ENCODE assay signal across 9 cellular contexts in genomic region chr1:85027242-85027983, GRCh38. TPM values are rescaled to one million over a fixed set of nuclear protein-coding genes. Genes with fewer than 3 reads are reported as not detected.
DNase-seq lines count a peak whose midpoint lies in the region; ATAC-seq and TF ChIP-seq lines count a peak whose summit lies in the region.
"Had no signal": no experiment of that assay in that cellular context is flagged by ENCODE, and none has a peak within 500 bp of the region (broad histone marks: within the 10 kb centered on the region; RNA-seq: fewer than 3 reads in every experiment).

No MANE protein-coding gene starts in this region.

- no peaks in the 10 kb centered on the region for H3K36me3 Mint-ChIP-seq in T-cell
- H3K36me3 Mint-ChIP-seq: brain had no signal

- POLR2A ChIA-PET in A673 (lab: Charles Lee; ENCODE audit: low non-redundant PET) (interaction anchor here (0.7 kb wide), 1 partner anchor 168 kb away, joined by 8 read pairs; no protein-coding TSS in a partner anchor), T-cell (lab: Charles Lee) (interaction anchor here (0.6 to 1.8 kb wide), 6 partner anchors 24 to 521 kb away, joined by 3 to 13 read pairs (median 4); partner anchors contain the start of gene SPATA1 (in 1 of the 2))

- TF ChIP-seq CTCF in A673 (conservative IDR thresholded peaks at IDR 0.05; ENCODE audit: low read depth, low read length): peak; percentile 35
- peak; percentile 7 for TF ChIP-seq CTCF in hepatocyte (IDR thresholded peaks at IDR 0.05; ENCODE audit: poor library complexity)

- H3K27me3 ChIP-seq in A673 (replicated peaks; ENCODE audit: insufficient read depth, low read depth, low read length, poor library complexity): no peaks in the 10 kb centered on the region
- no peaks in the 10 kb centered on the region for H3K27me3 ChIP-seq in hepatocyte

- peak overlapping the region; percentile 18 to 68 (median 19) for H3K4me3 Mint-ChIP-seq in T-cell
- H3K4me3 Mint-ChIP-seq: brain had no signal

- H3K4me1 ChIP-seq in A673 (ENCODE audit: insufficient read depth, low read length, poor library complexity, severe bottlenecking) (no peaks in the 10 kb centered on the region), hepatocyte (ENCODE audit: insufficient read depth) (no peaks in the 10 kb centered on the region)

- H3K27ac ChIP-seq in A673 (ENCODE audit: low read depth, low read length, poor library complexity, severe bottlenecking): no peak overlapping the region
- H3K27ac ChIP-seq in hepatocyte: no peak overlapping the region

- intact Hi-C loops in A673 (cut with micrococcal nuclease; ENCODE audit: unreplicated experiment): loop anchor here (1.0 kb wide), 1 partner anchor 82 kb away; no protein-coding TSS in a partner anchor

- H2AFZ ChIP-seq in hepatocyte: no peak overlapping the region

- H4K20me1 ChIP-seq in hepatocyte (ENCODE audit: insufficient read depth, poor library complexity, severe bottlenecking): no peaks in the 10 kb centered on the region

- peak; percentile 32 for DNase-seq in A673 (ENCODE audit: low spot score)
- DNase-seq in T-cell: peak in 15 of 34 experiments; percentile 7 to 29 (median 20)
- peak; percentile 15 for DNase-seq in hepatocyte (ENCODE audit: low spot score)
- DNase-seq in NCI-H1048 (lab: John Stamatoyannopoulos, UW): no peak
- no peak for DNase-seq in NCI-H2029 (lab: John Stamatoyannopoulos, UW)
- no peak for DNase-seq in NCI-H2227 (lab: John Stamatoyannopoulos, UW; ENCODE audit: unreplicated experiment)

- H3K27me3 Mint-ChIP-seq in T-cell: no peaks in the 10 kb centered on the region

- H3K27ac Mint-ChIP-seq in T-cell: peak overlapping the region; percentile 86 to 91
- H3K27ac Mint-ChIP-seq: brain had no signal

- peaks cover 10 to 11% (median 10%) of the 10 kb centered on the region in 3 donors for H3K4me1 Mint-ChIP-seq in T-cell
- H3K4me1 Mint-ChIP-seq: brain had no signal

- H3K9me3 ChIP-seq in A673 (ENCODE audit: low read depth, low read length, poor library complexity, severe bottlenecking) (no peaks in the 10 kb centered on the region), hepatocyte (ENCODE audit: low read depth) (no peaks in the 10 kb centered on the region)

- no peak overlapping the region for H3K4me2 ChIP-seq in hepatocyte

- H3K36me3 ChIP-seq in A673 (ENCODE audit: insufficient read depth, low read length, poor library complexity, severe bottlenecking) (no peaks in the 10 kb centered on the region), hepatocyte (replicated peaks; ENCODE audit: insufficient read depth, low read depth) (no peaks in the 10 kb centered on the region)

- no peaks in the 10 kb centered on the region for H3K9me2 ChIP-seq in hepatocyte (replicated peaks; ENCODE audit: insufficient read depth)

- CTCF ChIA-PET in A673 (lab: Charles Lee): interaction anchor here (0.6 to 2.2 kb wide), 2 partner anchors 83 to 232 kb away, joined by 3 to 32 read pairs; partner anchors contain the start of gene C1orf52
- CTCF ChIA-PET in T-cell (lab: Charles Lee): interaction anchor here (0.5 to 2.8 kb wide), 37 partner anchors 8 to 884 kb away, joined by 3 to 316 read pairs (median 4); partner anchors contain the start of genes C1orf52 (in 2 of the 2), BCL10 (in 1 of the 2) and PRKACB (in 1 of the 2)

- H3K4me3 ChIP-seq in A673 (ENCODE audit: low read depth, low read length, poor library complexity, severe bottlenecking) (no peak overlapping the region), hepatocyte (no peak overlapping the region)

- peak; percentile 91 for ATAC-seq in GM18511 (IDR thresholded peaks at IDR 0.05; ENCODE audit: unreplicated experiment)
- peak; percentile 87 for ATAC-seq in HG02938 (IDR thresholded peaks at IDR 0.05; ENCODE audit: unreplicated experiment)
- peak; percentile 79 to 96 (median 87) for ATAC-seq in T-cell (replicated peaks in 1 of 4)

- 89% methylated on average over 5 of the region's 5 CpGs for whole genome bisulfite sequencing in hepatocyte (ENCODE audit: low lambda C conversion rate, missing lambda C conversion rate)

- no peaks in the 10 kb centered on the region for H3K79me2 ChIP-seq in hepatocyte

- H3K9me3 Mint-ChIP-seq in T-cell: no peaks in the 10 kb centered on the region
- H3K9me3 Mint-ChIP-seq: brain had no signal

- no TSS peak for BruUV-seq in A673 (replicated peaks; lab: Mats Ljungman, UMichigan)

RNA-seq across cellular contexts. Expression of gene MCOLN3, which starts 20.9 kb away (rescaled TPM):
- total RNA-seq in A673 (2021) (0.82 and 1.6 TPM in 2 replicates), T-cell (1 to 10 TPM; 2.1 to 7.2 (median 2.8) TPM), hepatocyte (12.4 and 16.4 TPM in 2 replicates)
- polyA plus RNA-seq in hepatocyte: 13.6 and 13.9 TPM in 2 replicates

RNA-seq across cellular contexts. Expression of gene MCOLN2, which starts 30.5 kb away (rescaled TPM):
- total RNA-seq in A673 (2021) (0.98 and 1.7 TPM in 2 replicates), T-cell (10 to 100 TPM in 4 of 5 donors, 1 to 10 TPM in 1; 7.6 to 19.3 (median 15.8) TPM), hepatocyte (0.63 and 1.2 TPM in 2 replicates)
- 1.2 and 1.9 TPM in 2 replicates for polyA plus RNA-seq in hepatocyte

Comparison
In these comparisons a context has a peak if more than half of its experiments do, and no peak if none do; other contexts are left out.
1. DNase-seq: peak in A673 (single experiment) and hepatocyte (single experiment); none in NCI-H1048 (single experiment), NCI-H2029 (single experiment) and NCI-H2227 (single experiment).
2. Peak in every context shown above with its lines, with median percentiles within 50 percentile points of each other: ATAC-seq.